Comparison of ENCODE assay signal across 10 cellular contexts in the genomic region with DNA sequence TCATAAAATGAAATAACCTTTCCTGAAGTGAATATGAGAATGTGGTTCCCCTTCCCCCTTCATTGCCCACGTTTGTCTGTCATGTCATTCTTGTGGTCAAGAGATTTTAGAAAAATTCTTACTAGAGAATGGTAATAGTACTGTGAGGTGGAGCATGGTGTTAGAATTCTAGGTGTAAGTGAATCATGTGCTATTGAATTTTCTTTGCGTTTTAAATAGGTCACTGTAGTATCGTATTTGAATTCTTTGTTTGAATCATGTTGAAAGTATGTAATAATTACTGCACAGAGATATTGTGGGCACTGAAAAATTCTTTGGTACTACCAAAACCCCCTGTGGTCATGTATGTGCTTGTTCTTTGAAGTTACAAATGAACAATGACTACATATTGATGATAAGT. TPM values are rescaled to one million over a fixed set of nuclear protein-coding genes. Genes with fewer than 3 reads are reported as not detected.
A peak's percentile ranks its signal among the peaks of the same experiment; 100 is the strongest.
DNase-seq lines count a peak whose midpoint lies in the region; ATAC-seq and TF ChIP-seq lines count a peak whose summit lies in the region.
"Had no signal": no experiment of that assay in that cellular context is flagged by ENCODE, and none has a peak within 500 bp of the region (broad histone marks: within the 10 kb centered on the region; RNA-seq: fewer than 3 reads in every experiment).

No MANE protein-coding gene starts in this region.

- no peaks in the 10 kb centered on the region for H3K9me3 ChIP-seq in SJSA1 (replicated peaks)
- H3K9me3 ChIP-seq: A549, uterus had no signal

- H3K4me3 ChIP-seq in SJSA1 = no peak overlapping the region
- H3K4me3 ChIP-seq: A549, uterus had no signal

- peaks cover 19% of the 10 kb centered on the region for H3K36me3 ChIP-seq in SJSA1
- H3K36me3 ChIP-seq: uterus had no signal

- H3K27me3 Mint-ChIP-seq in osteocyte (ENCODE audit: unreplicated experiment) = no peaks in the 10 kb centered on the region

- no peaks in the 10 kb centered on the region for H3K9me3 Mint-ChIP-seq in osteocyte (ENCODE audit: unreplicated experiment)

- H3K4me1 ChIP-seq in SJSA1 (replicated peaks) = peaks cover 22% of the 10 kb centered on the region
- H3K4me1 ChIP-seq: A549, uterus had no signal

- peak; percentile 92 to 93 for ATAC-seq in activated CD4-positive, CD25-positive, alpha-beta regulatory T cell treated with anti-CD3 and anti-CD28 coated beads, Interleukin-2, amount 50 U/mL, for 24 hours
- peak; percentile 62 for ATAC-seq in HG02798 (IDR thresholded peaks at IDR 0.05; ENCODE audit: poor library complexity, unreplicated experiment)
- no peak for ATAC-seq in left lobe of liver
- ATAC-seq: A549 had no signal

- peak overlapping the region; percentile 60 for H3K27ac ChIP-seq in SJSA1
- H3K27ac ChIP-seq: A549, uterus had no signal

- H3K27ac Mint-ChIP-seq in osteocyte (ENCODE audit: unreplicated experiment) = peak overlapping the region; percentile 51

- peaks cover 7% of the 10 kb centered on the region for H3K36me3 Mint-ChIP-seq in osteocyte (ENCODE audit: unreplicated experiment)

- DNase-seq in activated CD4-positive, CD25-positive, alpha-beta regulatory T cell (lab: John Stamatoyannopoulos, UW) = no peak
- peak in 1 of 2 experiments; percentile 56 for DNase-seq in SJSA1 (ENCODE audit: low read depth in 1 of 2, low spot score in 2 of 2)
- no peak for DNase-seq in osteocyte (ENCODE audit: extremely low spot score, unreplicated experiment)
- no peak for DNase-seq in left lobe of liver (ENCODE audit: low spot score)
- DNase-seq in NCI-H1048 (lab: John Stamatoyannopoulos, UW) = no peak
- no peak for DNase-seq in NCI-H524 (lab: John Stamatoyannopoulos, UW)
- DNase-seq: uterus had no signal

- H3K27me3 ChIP-seq in SJSA1 (replicated peaks) = no peaks in the 10 kb centered on the region
- H3K27me3 ChIP-seq: uterus had no signal

- TF ChIP-seq CTCF in osteocyte (IDR thresholded peaks at IDR 0.05) = no peak

- H3K4me1 Mint-ChIP-seq in osteocyte (ENCODE audit: unreplicated experiment) = peaks cover 19% of the 10 kb centered on the region

- H3K4me3 Mint-ChIP-seq in osteocyte (ENCODE audit: unreplicated experiment) = no peak overlapping the region

RNA-seq across cellular contexts. Expression of a gene that starts 49.9 kb away (rescaled TPM):
- 69.2 and 78.0 TPM in 2 replicates for total RNA-seq in SJSA1 (2014; rRNA removed; shearing (Covaris generic))
- total RNA-seq in osteocyte (33.7 and 35.5 TPM in 2 replicates), left lobe of liver (3.8 TPM)
